In genomic region chr5:36417668-36418067, GRCh38 we compare ENCODE assay signal across 29 cellular contexts.
DNase-seq lines count a peak whose midpoint lies in the region; ATAC-seq and TF ChIP-seq lines count a peak whose summit lies in the region.
"Had no signal": no experiment of that assay in that cellular context is flagged by ENCODE, and none has a peak within 500 bp of the region (broad histone marks: within the 10 kb centered on the region; RNA-seq: fewer than 3 reads in every experiment).

No MANE protein-coding gene starts in this region.

- no peak overlapping the region for H3K27ac ChIP-seq in OCI-LY3 (ENCODE audit: low read length)
- peak overlapping the region; percentile 65 to 73 (median 70) for H3K27ac ChIP-seq in esophagus squamous epithelium
- H3K27ac ChIP-seq in left lung = no peak overlapping the region
- H3K27ac ChIP-seq: coronary artery, ovary had no signal

- TF ChIP-seq POLR2A in esophagus squamous epithelium (IDR thresholded peaks at IDR 0.05) = no peak

- H3K4me3 ChIP-seq in OCI-LY3 (ENCODE audit: low read length) (no peak overlapping the region), esophagus squamous epithelium (no peak overlapping the region), left lung (no peak overlapping the region)
- H3K4me3 ChIP-seq: coronary artery, mucosa of descending colon, ovary had no signal

- H3K9me3 Mint-ChIP-seq in T-cell = no peaks in the 10 kb centered on the region
- H3K9me3 Mint-ChIP-seq: activated naive CD4-positive, alpha-beta T cell treated with anti-CD3 and anti-CD28 coated beads, Interleukin-2, amount 10 ng/mL, durations not matched to agents 7 days and 5 days; nephron; stimulated activated effector memory CD8-positive, alpha-beta T cell treated with anti-CD3 and anti-CD28 coated beads, Interleukin-12 subunit alpha, Interleukin-12 subunit beta, amount 100 ng/mL, for 72 hours; T-helper 1 cell treated with Interleukin-12 subunit alpha and Interleukin-12 subunit beta and Interleukin-4 antibody, amounts not matched to agents 30 μg/mL and 1 μg/mL, for 36 hours had no signal

- peaks cover 5 to 12% (median 10%) of the 10 kb centered on the region in 3 donors for H3K4me1 Mint-ChIP-seq in T-cell
- H3K4me1 Mint-ChIP-seq: stimulated activated effector memory CD8-positive, alpha-beta T cell treated with anti-CD3 and anti-CD28 coated beads, Interleukin-12 subunit alpha, Interleukin-12 subunit beta, amount 100 ng/mL, for 72 hours had no signal

- H3K4me1 ChIP-seq in OCI-LY3 (ENCODE audit: low read length) (peaks cover 11% of the 10 kb centered on the region), esophagus squamous epithelium (peaks cover 3 to 49% (median 21%) of the 10 kb centered on the region in 3 donors), left lung (no peaks in the 10 kb centered on the region)

- POLR2A ChIA-PET in T-cell (lab: Charles Lee) = interaction anchor here in 1 of 2 donors (0.7 kb wide), 1 partner anchor 1963 kb away, joined by 3 read pairs; no protein-coding TSS in a partner anchor

- no peaks in the 10 kb centered on the region for H3K9me3 ChIP-seq in OCI-LY3 (ENCODE audit: insufficient read depth, low read length)
- H3K9me3 ChIP-seq in esophagus squamous epithelium = no peaks in the 10 kb centered on the region
- no peaks in the 10 kb centered on the region for H3K9me3 ChIP-seq in left lung
- H3K9me3 ChIP-seq: mucosa of descending colon, ovary had no signal

- H4K20me1 ChIP-seq in OCI-LY3 (ENCODE audit: insufficient read depth, low read length) = no peaks in the 10 kb centered on the region

- H3K9ac ChIP-seq in OCI-LY3 (ENCODE audit: low read length) = no peak overlapping the region

- H3K27me3 Mint-ChIP-seq in T-cell = peaks cover 0 to 4% of the 10 kb centered on the region in 2 donors

- intact Hi-C loops in esophagus squamous epithelium (cut with DNase I) = loop anchor here (5.0 kb wide), 2 partner anchors 40 to 275 kb away; no protein-coding TSS in a partner anchor
- intact Hi-C loops in left lung (cut with DNase I) = loop anchor here (10.0 kb wide), 2 partner anchors 87 to 277 kb away; no protein-coding TSS in a partner anchor
- intact Hi-C loops in cardiac septum (cut with DNase I) = loop anchor here (5.0 kb wide), 2 partner anchors 90 to 190 kb away; partner anchors contain the start of gene SLC1A3

- H3K36me3 Mint-ChIP-seq in T-cell = no peaks in the 10 kb centered on the region
- H3K36me3 Mint-ChIP-seq: activated naive CD4-positive, alpha-beta T cell treated with anti-CD3 and anti-CD28 coated beads, Interleukin-2, amount 10 ng/mL, durations not matched to agents 7 days and 5 days; immature natural killer cell; stimulated activated effector memory CD8-positive, alpha-beta T cell treated with anti-CD3 and anti-CD28 coated beads, Interleukin-12 subunit alpha, Interleukin-12 subunit beta, amount 100 ng/mL, for 72 hours had no signal

- no peak overlapping the region for H2AFZ ChIP-seq in OCI-LY3 (ENCODE audit: low read depth, low read length)

- DNase-seq in ELF-1 (ENCODE audit: low read depth, low spot score) (peak; percentile 58), esophagus squamous epithelium (lab: John Stamatoyannopoulos, UW) (no peak), left lung (no peak), NCI-H1694 (lab: John Stamatoyannopoulos, UW) (no peak), cardiac septum (ENCODE audit: low spot score) (no peak), T-cell (no peak), T-helper 9 cell (no peak)
- DNase-seq: activated CD4-positive, alpha-beta T cell treated with anti-CD3 and anti-CD28 coated beads for 48 hours; activated naive CD4-positive, alpha-beta T cell treated with anti-CD3 and anti-CD28 coated beads, Interleukin-2, amount 10 ng/mL, durations not matched to agents 7 days and 5 days; activated T-cell treated with anti-CD3 and anti-CD28 coated beads, Interleukin-2, amount 50 U/mL, for 48 hours; amygdala; C1 segment of cervical spinal cord; Calu3; DND-41; glutamatergic neuron; immature natural killer cell; MM.1S; mucosa of descending colon; NCI-H1417; NCI-H2171; NCI-H526; ovary; substantia nigra had no signal

- H3K27me3 ChIP-seq in OCI-LY3 (ENCODE audit: low read depth, low read length) (no peaks in the 10 kb centered on the region), esophagus squamous epithelium (no peaks in the 10 kb centered on the region), left lung (no peaks in the 10 kb centered on the region)
- H3K27me3 ChIP-seq: ovary had no signal

- no peaks in the 10 kb centered on the region for H3K36me3 ChIP-seq in OCI-LY3 (replicated peaks; ENCODE audit: low read depth, low read length)
- no peaks in the 10 kb centered on the region for H3K36me3 ChIP-seq in esophagus squamous epithelium
- no peaks in the 10 kb centered on the region for H3K36me3 ChIP-seq in left lung
- H3K36me3 ChIP-seq: ovary had no signal

- no peak for TF ChIP-seq CTCF in OCI-LY3 (IDR thresholded peaks at IDR 0.05; ENCODE audit: low read depth, low read length)
- TF ChIP-seq CTCF in esophagus squamous epithelium (IDR thresholded peaks at IDR 0.05) = peak in 1 of 6 experiments; percentile 20
- TF ChIP-seq CTCF in left lung (IDR thresholded peaks at IDR 0.05) = no peak

- ATAC-seq in left lung = peak; percentile 68
- ATAC-seq in T-cell (replicated peaks in 1 of 4) = no peak
- ATAC-seq: HCT116; mucosa of descending colon; stimulated activated effector memory CD8-positive, alpha-beta T cell treated with anti-CD3 and anti-CD28 coated beads, Interleukin-12 subunit alpha, Interleukin-12 subunit beta, amount 100 ng/mL, for 72 hours had no signal

- 35 to 64% methylated on average over 4 of the region's 4 CpGs for WGBS in esophagus squamous epithelium, 2 donors

- H3K27ac Mint-ChIP-seq in T-cell = no peak overlapping the region
- H3K27ac Mint-ChIP-seq: activated naive CD4-positive, alpha-beta T cell treated with anti-CD3 and anti-CD28 coated beads, Interleukin-2, amount 10 ng/mL, durations not matched to agents 7 days and 5 days; immature natural killer cell; nephron; stimulated activated effector memory CD8-positive, alpha-beta T cell treated with anti-CD3 and anti-CD28 coated beads, Interleukin-12 subunit alpha, Interleukin-12 subunit beta, amount 100 ng/mL, for 72 hours; T-helper 1 cell treated with Interleukin-12 subunit alpha and Interleukin-12 subunit beta and Interleukin-4 antibody, amounts not matched to agents 30 μg/mL and 1 μg/mL, for 36 hours had no signal

- H3K79me2 ChIP-seq in OCI-LY3 (ENCODE audit: low read length) = no peaks in the 10 kb centered on the region

- CTCF ChIA-PET in T-cell (lab: Charles Lee) = interaction anchor here in 1 of 2 donors (0.9 kb wide), 1 partner anchor 84 kb away, joined by 3 read pairs; no protein-coding TSS in a partner anchor

- H3K4me2 ChIP-seq in OCI-LY3 (ENCODE audit: low read length) = peak overlapping the region; percentile 34

- no peak overlapping the region for H3K4me3 Mint-ChIP-seq in T-cell
- H3K4me3 Mint-ChIP-seq: activated naive CD4-positive, alpha-beta T cell treated with anti-CD3 and anti-CD28 coated beads, Interleukin-2, amount 10 ng/mL, durations not matched to agents 7 days and 5 days; immature natural killer cell; nephron; stimulated activated effector memory CD8-positive, alpha-beta T cell treated with anti-CD3 and anti-CD28 coated beads, Interleukin-12 subunit alpha, Interleukin-12 subunit beta, amount 100 ng/mL, for 72 hours; T-helper 1 cell treated with Interleukin-12 subunit alpha and Interleukin-12 subunit beta and Interleukin-4 antibody, amounts not matched to agents 30 μg/mL and 1 μg/mL, for 36 hours had no signal

Comparison
In these comparisons a context has a peak if more than half of its experiments do, and no peak if none do; other contexts are left out.
1. H3K27ac ChIP-seq: peak in esophagus squamous epithelium (4 of 4); none in OCI-LY3 (single experiment) and left lung (0 of 2).